ENCODE assay signal across 8 cellular contexts in the genomic region with DNA sequence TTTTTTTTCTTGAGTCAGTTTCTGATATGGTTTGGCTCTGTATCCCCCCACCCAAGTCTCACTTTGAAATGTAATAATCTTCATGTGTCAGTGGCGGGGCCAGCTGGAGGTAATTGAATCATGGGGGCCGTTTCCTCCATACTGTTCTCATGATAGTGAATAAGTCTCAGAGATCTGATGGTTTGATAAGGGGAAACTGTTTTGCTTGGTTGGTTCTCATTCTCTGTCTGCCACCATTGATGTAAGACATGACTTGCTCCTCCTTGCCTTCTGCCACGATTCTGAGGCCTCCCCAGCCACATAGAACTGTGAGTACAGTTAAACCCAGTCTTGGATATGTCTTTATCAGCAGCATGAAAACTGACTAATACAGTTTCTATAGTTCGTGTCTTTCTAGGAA. TPM values are rescaled to one million over a fixed set of nuclear protein-coding genes. Genes with fewer than 3 reads are reported as not detected.
DNase-seq lines count a peak whose midpoint lies in the region; ATAC-seq and TF ChIP-seq lines count a peak whose summit lies in the region.

No MANE protein-coding gene starts in this region.

- ATAC-seq in GM18858 (IDR thresholded peaks at IDR 0.05; ENCODE audit: unreplicated experiment) (peak; percentile 42), WTC11 (no peak), GM21786 (IDR thresholded peaks at IDR 0.05; ENCODE audit: unreplicated experiment) (no peak), HG03045 (IDR thresholded peaks at IDR 0.05; ENCODE audit: unreplicated experiment) (no peak)

- peaks cover 35% of the 10 kb centered on the region for H3K4me1 Mint-ChIP-seq in WTC11
- H3K4me1 Mint-ChIP-seq in activated naive CD8-positive, alpha-beta T cell treated with anti-CD3 and anti-CD28 coated beads for 36 hours, result peaks cover 74% of the 10 kb centered on the region

- DNase-seq in WTC11 (ENCODE audit: low spot score) (no peak), NCI-H1694 treated with DMSO at 0.1 percent for 48 hours (lab: John Stamatoyannopoulos, UW) (no peak), DMS79 (lab: John Stamatoyannopoulos, UW) (no peak)
- peak; percentile 67 for DNase-seq in activated naive CD8-positive, alpha-beta T cell treated with anti-CD3 and anti-CD28 coated beads for 36 hours
- DNase-seq in stimulated activated CD4-positive, alpha-beta T cell treated with anti-CD3 and anti-CD28 coated beads, Interleukin-4, amount 100 ng/mL, for 24 hours, result peak; percentile 84

- H3K4me3 Mint-ChIP-seq in WTC11, result no peak overlapping the region
- H3K4me3 Mint-ChIP-seq in activated naive CD8-positive, alpha-beta T cell treated with anti-CD3 and anti-CD28 coated beads for 36 hours, result peak overlapping the region; percentile 73

- H3K27ac Mint-ChIP-seq in WTC11, result 0 out of 2 replicates have a peak overlapping the region, but pooled peaks have one; percentile 18
- H3K27ac Mint-ChIP-seq in activated naive CD8-positive, alpha-beta T cell treated with anti-CD3 and anti-CD28 coated beads for 36 hours, result peak overlapping the region; percentile 94

- no peaks in the 10 kb centered on the region for H3K36me3 Mint-ChIP-seq in WTC11
- H3K36me3 Mint-ChIP-seq in activated naive CD8-positive, alpha-beta T cell treated with anti-CD3 and anti-CD28 coated beads for 36 hours, result peaks cover 31% of the 10 kb centered on the region

- no peaks in the 10 kb centered on the region for H3K27me3 Mint-ChIP-seq in WTC11 (ENCODE audit: low read depth)
- H3K27me3 Mint-ChIP-seq in activated naive CD8-positive, alpha-beta T cell treated with anti-CD3 and anti-CD28 coated beads for 36 hours, result no peaks in the 10 kb centered on the region

- no peaks in the 10 kb centered on the region for H3K9me3 Mint-ChIP-seq in WTC11
- peaks cover 6% of the 10 kb centered on the region for H3K9me3 Mint-ChIP-seq in activated naive CD8-positive, alpha-beta T cell treated with anti-CD3 and anti-CD28 coated beads for 36 hours

- TF ChIP-seq CTCF in WTC11 (IDR thresholded peaks at IDR 0.05), result no peak

- POLR2A ChIA-PET in WTC11 (lab: Charles Lee), result interaction anchor here (0.7 kb wide), 1 partner anchor 13 kb away, joined by 6 read pairs; no protein-coding TSS in a partner anchor

- CTCF ChIA-PET in WTC11 (lab: Charles Lee), result interaction anchor here (1.2 kb wide), 1 partner anchor 219 kb away, joined by 3 read pairs; no protein-coding TSS in a partner anchor

TF ChIP-seq in WTC11, 78 proteins besides CTCF, POLR2A, EP300 and RAD21 (continues in another document):
- TF ChIP-seq, protein P1, sequence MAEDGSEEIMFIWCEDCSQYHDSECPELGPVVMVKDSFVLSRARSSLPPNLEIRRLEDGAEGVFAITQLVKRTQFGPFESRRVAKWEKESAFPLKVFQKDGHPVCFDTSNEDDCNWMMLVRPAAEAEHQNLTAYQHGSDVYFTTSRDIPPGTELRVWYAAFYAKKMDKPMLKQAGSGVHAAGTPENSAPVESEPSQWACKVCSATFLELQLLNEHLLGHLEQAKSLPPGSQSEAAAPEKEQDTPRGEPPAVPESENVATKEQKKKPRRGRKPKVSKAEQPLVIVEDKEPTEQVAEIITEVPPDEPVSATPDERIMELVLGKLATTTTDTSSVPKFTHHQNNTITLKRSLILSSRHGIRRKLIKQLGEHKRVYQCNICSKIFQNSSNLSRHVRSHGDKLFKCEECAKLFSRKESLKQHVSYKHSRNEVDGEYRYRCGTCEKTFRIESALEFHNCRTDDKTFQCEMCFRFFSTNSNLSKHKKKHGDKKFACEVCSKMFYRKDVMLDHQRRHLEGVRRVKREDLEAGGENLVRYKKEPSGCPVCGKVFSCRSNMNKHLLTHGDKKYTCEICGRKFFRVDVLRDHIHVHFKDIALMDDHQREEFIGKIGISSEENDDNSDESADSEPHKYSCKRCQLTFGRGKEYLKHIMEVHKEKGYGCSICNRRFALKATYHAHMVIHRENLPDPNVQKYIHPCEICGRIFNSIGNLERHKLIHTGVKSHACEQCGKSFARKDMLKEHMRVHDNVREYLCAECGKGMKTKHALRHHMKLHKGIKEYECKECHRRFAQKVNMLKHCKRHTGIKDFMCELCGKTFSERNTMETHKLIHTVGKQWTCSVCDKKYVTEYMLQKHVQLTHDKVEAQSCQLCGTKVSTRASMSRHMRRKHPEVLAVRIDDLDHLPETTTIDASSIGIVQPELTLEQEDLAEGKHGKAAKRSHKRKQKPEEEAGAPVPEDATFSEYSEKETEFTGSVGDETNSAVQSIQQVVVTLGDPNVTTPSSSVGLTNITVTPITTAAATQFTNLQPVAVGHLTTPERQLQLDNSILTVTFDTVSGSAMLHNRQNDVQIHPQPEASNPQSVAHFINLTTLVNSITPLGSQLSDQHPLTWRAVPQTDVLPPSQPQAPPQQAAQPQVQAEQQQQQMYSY (CRISPR knock-in tag; IDR thresholded peaks at IDR 0.05), result no peak
- TF ChIP-seq MXD4 (CRISPR knock-in tag; IDR thresholded peaks at IDR 0.05; ENCODE audit: borderline replicate concordance), result no peak
- TF ChIP-seq ZNF425 (CRISPR knock-in tag; conservative IDR thresholded peaks at IDR 0.05), result no peak
- TF ChIP-seq ZNF317 (CRISPR knock-in tag; IDR thresholded peaks at IDR 0.05; ENCODE audit: borderline replicate concordance, low read depth), result no peak
- no peak for TF ChIP-seq NFYB (CRISPR knock-in tag; conservative IDR thresholded peaks at IDR 0.05; ENCODE audit: low read depth)
- TF ChIP-seq CREM (CRISPR knock-in tag; IDR thresholded peaks at IDR 0.05), result no peak
- TF ChIP-seq KAT7 (CRISPR knock-in tag; IDR thresholded peaks at IDR 0.05; ENCODE audit: borderline replicate concordance), result no peak
- TF ChIP-seq ERG (CRISPR knock-in tag; IDR thresholded peaks at IDR 0.05), result no peak
- TF ChIP-seq HMGA2 (CRISPR knock-in tag; IDR thresholded peaks at IDR 0.05), result no peak
- no peak for TF ChIP-seq TP53 (CRISPR knock-in tag; IDR thresholded peaks at IDR 0.05)
- no peak for TF ChIP-seq ZNF219 (CRISPR knock-in tag; IDR thresholded peaks at IDR 0.05; ENCODE audit: borderline replicate concordance)
- TF ChIP-seq, protein P2, sequence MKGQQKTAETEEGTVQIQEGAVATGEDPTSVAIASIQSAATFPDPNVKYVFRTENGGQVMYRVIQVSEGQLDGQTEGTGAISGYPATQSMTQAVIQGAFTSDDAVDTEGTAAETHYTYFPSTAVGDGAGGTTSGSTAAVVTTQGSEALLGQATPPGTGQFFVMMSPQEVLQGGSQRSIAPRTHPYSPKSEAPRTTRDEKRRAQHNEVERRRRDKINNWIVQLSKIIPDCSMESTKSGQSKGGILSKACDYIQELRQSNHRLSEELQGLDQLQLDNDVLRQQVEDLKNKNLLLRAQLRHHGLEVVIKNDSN (CRISPR knock-in tag; IDR thresholded peaks at IDR 0.05), result no peak
- no peak for TF ChIP-seq RELA (CRISPR knock-in tag; IDR thresholded peaks at IDR 0.05; ENCODE audit: borderline replicate concordance)
- no peak for TF ChIP-seq ZNF232 (CRISPR knock-in tag; IDR thresholded peaks at IDR 0.05)
- TF ChIP-seq MYBL2 (CRISPR knock-in tag; IDR thresholded peaks at IDR 0.05), result no peak

RNA-seq across cellular contexts. Expression of gene WNK1, which starts 42.9 kb away (rescaled TPM):
- total RNA-seq in WTC11 (2021), result 118 to 126 TPM (median 123 TPM) in 3 replicates
- total RNA-seq in activated naive CD8-positive, alpha-beta T cell treated with anti-CD3 and anti-CD28 coated beads for 36 hours, result 100 to 1,000 TPM; 117 to 118 TPM

Comparison
In these comparisons a context has a peak if more than half of its experiments do, and no peak if none do; other contexts are left out.
1. DNase-seq: peak in activated naive CD8-positive, alpha-beta T cell treated with anti-CD3 and anti-CD28 coated beads for 36 hours (single experiment) and stimulated activated CD4-positive, alpha-beta T cell treated with anti-CD3 and anti-CD28 coated beads, Interleukin-4, amount 100 ng/mL, for 24 hours (single experiment); none in WTC11 (single experiment), NCI-H1694 treated with DMSO at 0.1 percent for 48 hours (single experiment) and DMS79 (single experiment).